9 cellular contexts compared by ENCODE assay signal in the genomic region with DNA sequence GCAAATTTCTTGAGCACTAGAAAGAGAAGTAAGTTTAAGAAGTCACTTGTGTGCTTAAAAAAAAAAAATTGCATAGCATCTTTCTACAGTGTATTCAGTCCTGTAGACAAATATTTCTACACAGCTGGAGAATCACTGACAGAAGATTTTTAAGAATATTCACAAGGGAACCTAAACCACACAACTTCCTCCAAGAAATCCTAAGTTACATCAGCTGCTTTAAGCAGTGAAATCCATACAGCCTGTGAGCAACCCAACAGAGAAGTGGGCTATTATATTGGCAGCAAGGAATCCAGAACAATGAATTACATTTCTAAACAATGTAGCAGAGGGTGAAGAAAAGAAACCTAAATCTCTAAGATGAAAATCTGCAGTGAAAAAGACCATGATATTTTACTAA. TPM values are rescaled to one million over a fixed set of nuclear protein-coding genes. Genes with fewer than 3 reads are reported as not detected.
A peak's percentile ranks its signal among the peaks of the same experiment; 100 is the strongest.
DNase-seq lines count a peak whose midpoint lies in the region; TF ChIP-seq lines count a peak whose summit lies in the region.
"Had no signal": no experiment of that assay in that cellular context is flagged by ENCODE, and none has a peak within 500 bp of the region (broad histone marks: within the 10 kb centered on the region; RNA-seq: fewer than 3 reads in every experiment).

No MANE protein-coding gene starts in this region.

- no peaks in the 10 kb centered on the region for H3K27me3 ChIP-seq in Caco-2 (replicated peaks; ENCODE audit: control insufficient read depth, insufficient read depth, low read length)
- H3K27me3 ChIP-seq in parathyroid adenoma (ENCODE audit: control insufficient read depth, insufficient read depth, low read length) = no peaks in the 10 kb centered on the region
- H3K27me3 ChIP-seq: Peyer's patch had no signal

- H3K9ac ChIP-seq in parathyroid adenoma = no peak overlapping the region

- POLR2A ChIA-PET in Caco-2 (lab: Charles Lee) = interaction anchor here (0.7 to 1.6 kb wide), 5 partner anchors 8 to 50 kb away, joined by 3 to 4 read pairs (median 3); no protein-coding TSS in a partner anchor

- DNase-seq in Caco-2 (no peak), NB4 (ENCODE audit: low read depth) (peak; percentile 25), epithelial cell of prostate (ENCODE audit: low read depth, low spot score) (no peak), NCI-H748 (lab: John Stamatoyannopoulos, UW; ENCODE audit: unreplicated experiment) (no peak), NCI-H510A (lab: John Stamatoyannopoulos, UW) (no peak), SW480 (ENCODE audit: low spot score) (no peak)
- DNase-seq in activated CD4-positive, CD25-positive, alpha-beta regulatory T cell (lab: John Stamatoyannopoulos, UW) = no peak
- DNase-seq: Peyer's patch had no signal

- no peak overlapping the region for H3K4me3 ChIP-seq in Caco-2 (ENCODE audit: low read depth, low read length)
- H3K4me3 ChIP-seq in NB4 (ENCODE audit: low read depth, low read length) = no peak overlapping the region
- no peak overlapping the region for H3K4me3 ChIP-seq in parathyroid adenoma (ENCODE audit: low read depth, low read length)

- H3K9me3 Mint-ChIP-seq in Caco-2 (ENCODE audit: unreplicated experiment) = no peaks in the 10 kb centered on the region

- TF ChIP-seq CTCF in Caco-2 (IDR thresholded peaks at IDR 0.05; ENCODE audit: insufficient read depth in 1 of 2, low read depth in 1 of 2, low read length in 1 of 2, severe bottlenecking in 1 of 2, unreplicated experiment in 1 of 2) = no peak
- TF ChIP-seq CTCF in NB4 (IDR thresholded peaks at IDR 0.05; ENCODE audit: low read depth, low read length) = no peak
- no peak for TF ChIP-seq CTCF in parathyroid adenoma (IDR thresholded peaks at IDR 0.05)

- CTCF ChIA-PET in Caco-2 (lab: Charles Lee) = interaction anchor here (0.7 to 1.7 kb wide), 5 partner anchors 8 to 82 kb away, joined by 3 to 8 read pairs (median 5); no protein-coding TSS in a partner anchor

- H3K36me3 ChIP-seq in Caco-2 (ENCODE audit: control insufficient read depth, insufficient read depth, low read length) = no peaks in the 10 kb centered on the region
- H3K36me3 ChIP-seq in parathyroid adenoma (ENCODE audit: control insufficient read depth, insufficient read depth, low read length) = no peaks in the 10 kb centered on the region
- H3K36me3 ChIP-seq: Peyer's patch had no signal

- H3K27ac Mint-ChIP-seq in Caco-2 (ENCODE audit: unreplicated experiment) = peak overlapping the region; percentile 88

- H3K4me1 ChIP-seq in Caco-2 = peaks cover 63% of the 10 kb centered on the region
- peaks cover 2% of the 10 kb centered on the region for H3K4me1 ChIP-seq in parathyroid adenoma

- intact Hi-C loops in Caco-2 (cut with micrococcal nuclease; ENCODE audit: unreplicated experiment) = loop anchor here (1.0 to 5.0 kb wide), 4 partner anchors 10 to 111 kb away; no protein-coding TSS in a partner anchor

- H3K4me1 Mint-ChIP-seq in Caco-2 (ENCODE audit: low read depth, unreplicated experiment) = peaks cover 59% of the 10 kb centered on the region

- no peak overlapping the region for H3K4me2 ChIP-seq in parathyroid adenoma (ENCODE audit: low read length)

- H3K36me3 Mint-ChIP-seq in Caco-2 (ENCODE audit: insufficient read depth, unreplicated experiment) = peaks cover 6% of the 10 kb centered on the region

- H3K27ac ChIP-seq in epithelial cell of prostate (peak overlapping the region; percentile 90), parathyroid adenoma (peak overlapping the region; percentile 29)

- no peaks in the 10 kb centered on the region for H3K27me3 Mint-ChIP-seq in Caco-2 (ENCODE audit: insufficient read depth, unreplicated experiment)

- H3K4me3 Mint-ChIP-seq in Caco-2 (ENCODE audit: unreplicated experiment) = peak overlapping the region; percentile 77

- no peak for TF ChIP-seq POLR2A in NB4 (IDR thresholded peaks at IDR 0.05; ENCODE audit: extremely low read depth, insufficient read length)

- H3K79me2 ChIP-seq in parathyroid adenoma = no peaks in the 10 kb centered on the region

- H3K9me3 ChIP-seq in Caco-2 (no peaks in the 10 kb centered on the region), parathyroid adenoma (ENCODE audit: control insufficient read depth, low read length) (no peaks in the 10 kb centered on the region)
- H3K9me3 ChIP-seq: Peyer's patch had no signal

- TSS peak; percentile 92 for BruUV-seq in Caco-2 (replicated peaks; lab: Mats Ljungman, UMichigan)

- H2AFZ ChIP-seq in parathyroid adenoma = no peak overlapping the region

RNA-seq across cellular contexts. Expression of a gene that starts 1.5 kb away (rescaled TPM):
- 219 and 260 TPM in 2 replicates for total RNA-seq in Caco-2 (2022)
